8 cellular contexts compared by ENCODE assay signal in the genomic region with DNA sequence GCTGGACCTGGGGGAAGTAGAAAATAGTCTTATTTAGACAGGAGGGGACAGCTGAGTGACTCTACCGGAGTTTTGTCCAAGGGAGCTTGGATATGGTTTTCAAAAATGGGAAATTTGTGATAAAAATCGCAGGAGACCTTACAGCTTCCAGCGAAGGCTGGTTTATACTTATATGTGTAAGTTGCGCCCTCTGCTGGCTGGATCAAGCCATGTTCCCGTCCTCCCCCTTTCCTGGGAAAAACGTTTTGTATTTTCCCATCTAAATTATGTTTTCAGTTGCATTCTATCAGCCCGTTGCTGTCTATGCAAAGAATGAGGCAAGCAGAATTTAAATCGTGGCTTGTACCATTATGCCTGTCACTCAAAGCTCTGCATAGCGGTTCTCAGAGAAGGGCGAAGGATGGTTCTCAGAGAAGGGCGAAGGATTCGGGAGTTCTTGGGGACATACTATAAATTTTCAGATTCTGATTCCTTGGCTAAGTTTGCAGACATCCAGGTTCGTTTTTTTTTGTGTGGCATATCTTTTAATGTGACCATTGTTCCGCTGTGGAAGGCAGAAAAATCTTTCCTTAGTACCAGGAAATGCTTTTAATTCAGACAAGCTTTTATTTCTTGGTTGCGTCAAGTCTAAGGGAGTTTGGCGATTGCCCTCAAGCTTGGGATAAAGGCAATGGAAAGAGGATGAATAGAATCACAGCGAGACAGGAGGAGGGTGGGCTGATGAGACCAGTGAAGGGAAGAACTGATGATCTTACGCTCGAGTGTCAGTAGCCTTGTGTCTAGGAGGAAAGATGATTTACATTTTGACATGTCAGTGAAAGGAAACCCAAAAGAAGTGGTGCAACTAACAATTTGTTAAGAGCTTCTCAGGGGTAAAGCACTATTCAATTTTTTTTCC.
DNase-seq lines count a peak whose midpoint lies in the region; ATAC-seq and TF ChIP-seq lines count a peak whose summit lies in the region.

No MANE protein-coding gene starts in this region.

- ATAC-seq in GM21381 (IDR thresholded peaks at IDR 0.05; ENCODE audit: unreplicated experiment), result no peak

- TF ChIP-seq RAD21 in liver (IDR thresholded peaks at IDR 0.05), result peak; percentile 76 to 86

- H3K9me3 ChIP-seq in colonic mucosa (no peaks in the 10 kb centered on the region), liver (ENCODE audit: control insufficient read depth in 4 of 4, low read length in 3 of 4) (no peaks in the 10 kb centered on the region)

- 21% methylated on average over 19 of the region's 19 CpGs for WGBS in liver

- peak; percentile 52 for DNase-seq in NCI-H2196 (lab: John Stamatoyannopoulos, UW; ENCODE audit: unreplicated experiment)
- DNase-seq in NCI-H2196 treated with DMSO at 0.1 percent for 48 hours (lab: John Stamatoyannopoulos, UW; ENCODE audit: unreplicated experiment), result no peak
- DNase-seq in NCI-H1048 (lab: John Stamatoyannopoulos, UW), result peak; percentile 41
- DNase-seq in UCSD-AML1 (lab: John Stamatoyannopoulos, UW; ENCODE audit: unreplicated experiment), result peak; percentile 37
- DNase-seq in colonic mucosa, result peak; percentile 60
- peak; percentile 8 to 26 for DNase-seq in stimulated activated CD4-positive, alpha-beta T cell treated with anti-CD3 and anti-CD28 coated beads, Interleukin-4, amount 100 ng/mL, for 48 hours (ENCODE audit: low read depth in 2 of 2)

- H3K4me3 ChIP-seq in colonic mucosa (no peak overlapping the region), liver (ENCODE audit: low read depth in 1 of 3, low read length in 3 of 3) (no peak overlapping the region)

- H3K4me1 ChIP-seq in colonic mucosa, result no peaks in the 10 kb centered on the region
- H3K4me1 ChIP-seq in liver (ENCODE audit: control insufficient read depth in 4 of 4, insufficient read depth in 4 of 4, low read length in 3 of 4), result no peaks in the 10 kb centered on the region

- no peak overlapping the region for H3K9ac ChIP-seq in colonic mucosa (ENCODE audit: low read depth in 2 of 2, low read length in 2 of 2)
- no peak overlapping the region for H3K9ac ChIP-seq in liver (ENCODE audit: low read depth in 1 of 2, low read length in 2 of 2)

- peak; percentile 83 for TF ChIP-seq CTCF in colonic mucosa (IDR thresholded peaks at IDR 0.05)
- TF ChIP-seq CTCF in liver (IDR thresholded peaks at IDR 0.05; ENCODE audit: low read depth, low read length, missing input control), result peak; percentile 74

- intact Hi-C loops in colonic mucosa (cut with DNase I), result loop anchor here (5.0 kb wide), 3 partner anchors 302 to 772 kb away; no protein-coding TSS in a partner anchor

- no peaks in the 10 kb centered on the region for H3K36me3 ChIP-seq in colonic mucosa
- no peaks in the 10 kb centered on the region for H3K36me3 ChIP-seq in liver (ENCODE audit: control insufficient read depth in 4 of 4, insufficient read depth in 3 of 4, low read depth in 1 of 4, low read length in 3 of 4)

- no peak overlapping the region for H3K27ac ChIP-seq in colonic mucosa
- no peak overlapping the region for H3K27ac ChIP-seq in liver (ENCODE audit: low read depth in 1 of 2, low read length in 2 of 2)

- H3K27me3 ChIP-seq in colonic mucosa (no peaks in the 10 kb centered on the region), liver (ENCODE audit: control insufficient read depth in 4 of 4, insufficient read depth in 4 of 4, low read length in 3 of 4) (no peaks in the 10 kb centered on the region)

TF ChIP-seq in liver, 16 proteins besides CTCF, POLR2A, EP300 and RAD21:
- no peak for TF ChIP-seq HNF4A (conservative IDR thresholded peaks at IDR 0.05)
- TF ChIP-seq GABPA (IDR thresholded peaks at IDR 0.05 in 1 of 2, conservative IDR thresholded peaks at IDR 0.05 in 1 of 2), result no peak
- no peak for TF ChIP-seq JUND (IDR thresholded peaks at IDR 0.05)
- no peak for TF ChIP-seq FOXA2 (IDR thresholded peaks at IDR 0.05)
- no peak for TF ChIP-seq RXRA (IDR thresholded peaks at IDR 0.05)
- TF ChIP-seq, protein P1, sequence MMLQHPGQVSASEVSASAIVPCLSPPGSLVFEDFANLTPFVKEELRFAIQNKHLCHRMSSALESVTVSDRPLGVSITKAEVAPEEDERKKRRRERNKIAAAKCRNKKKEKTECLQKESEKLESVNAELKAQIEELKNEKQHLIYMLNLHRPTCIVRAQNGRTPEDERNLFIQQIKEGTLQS (IDR thresholded peaks at IDR 0.05), result no peak
- TF ChIP-seq HNF4G (IDR thresholded peaks at IDR 0.05), result no peak
